ENCODE assay signal across 9 cellular contexts in the genomic region with DNA sequence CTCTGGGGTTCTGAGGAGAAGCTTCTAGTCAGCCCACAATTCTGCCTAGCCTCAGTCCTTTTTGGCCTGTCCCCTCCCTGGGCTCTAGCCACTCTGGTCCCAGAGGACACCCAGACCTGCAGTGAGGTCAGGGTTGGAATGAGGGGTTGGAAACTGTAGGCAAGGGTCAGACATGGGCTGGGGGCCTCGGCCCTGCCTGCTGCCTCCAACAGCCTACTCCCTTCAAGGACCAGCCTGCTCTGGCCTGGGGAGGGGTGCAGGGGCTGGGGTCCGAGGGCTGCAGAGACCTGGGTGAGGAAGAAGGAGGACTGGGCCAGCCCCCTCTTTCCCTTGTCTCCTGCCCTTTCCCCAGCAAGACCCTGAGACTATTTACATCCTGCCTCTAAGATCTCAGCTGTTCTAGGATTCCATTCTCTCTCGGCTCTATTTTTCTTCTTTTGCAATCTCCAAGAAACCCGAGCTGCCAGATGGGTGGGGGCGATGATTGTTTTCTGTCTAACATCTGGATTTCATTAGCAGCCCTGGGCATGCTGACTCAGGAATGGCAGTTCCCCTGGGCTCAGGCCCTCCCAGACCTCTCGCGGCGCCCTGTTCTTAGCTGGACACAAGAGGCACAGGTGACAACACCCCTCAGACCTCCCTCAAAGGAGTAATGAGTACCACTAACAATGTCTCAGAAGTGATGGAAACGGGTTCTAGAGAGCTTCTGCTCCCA. TPM values are rescaled to one million over a fixed set of nuclear protein-coding genes. Genes with fewer than 3 reads are reported as not detected.
DNase-seq lines count a peak whose midpoint lies in the region; ATAC-seq and TF ChIP-seq lines count a peak whose summit lies in the region.
"Had no signal": no experiment of that assay in that cellular context is flagged by ENCODE, and none has a peak within 500 bp of the region (broad histone marks: within the 10 kb centered on the region; RNA-seq: fewer than 3 reads in every experiment).

No MANE protein-coding gene starts in this region.

- H3K27me3 ChIP-seq in BLaER1 (no peaks in the 10 kb centered on the region), adipocyte (replicated peaks; ENCODE audit: control insufficient read depth, insufficient read depth, low read length) (no peaks in the 10 kb centered on the region), gastrocnemius medialis (no peaks in the 10 kb centered on the region), adrenal gland (no peaks in the 10 kb centered on the region)

- no peaks in the 10 kb centered on the region for H3K9me3 ChIP-seq in BLaER1
- H3K9me3 ChIP-seq in adipocyte (ENCODE audit: control insufficient read depth, low read length): no peaks in the 10 kb centered on the region
- no peaks in the 10 kb centered on the region for H3K9me3 ChIP-seq in gastrocnemius medialis
- no peaks in the 10 kb centered on the region for H3K9me3 ChIP-seq in adrenal gland (replicated peaks in 1 of 3)

- no peak overlapping the region for H3K4me2 ChIP-seq in BLaER1

- H4K20me1 ChIP-seq in BLaER1: no peaks in the 10 kb centered on the region

- TF ChIP-seq CTCF in gastrocnemius medialis (IDR thresholded peaks at IDR 0.05 in 4 of 5, conservative IDR thresholded peaks at IDR 0.05 in 1 of 5) (no peak), adrenal gland (IDR thresholded peaks at IDR 0.05) (no peak)

- intact Hi-C loops in Right ventricle myocardium superior (cut with DNase I): no loop called here
- intact Hi-C loops in gastrocnemius medialis (cut with DNase I; ENCODE audit: low total_unique reads): no loop called here
- intact Hi-C loops in adrenal gland (cut with DNase I): no loop called here

- ATAC-seq in Right ventricle myocardium superior (ENCODE audit: poor library complexity): peak; percentile 50
- ATAC-seq in gastrocnemius medialis: no peak
- ATAC-seq in HG03280 (IDR thresholded peaks at IDR 0.05; ENCODE audit: unreplicated experiment): no peak
- ATAC-seq: activated CD8-positive, alpha-beta T cell treated with anti-CD3 and anti-CD28 coated beads, Interleukin-2, amount 10 ng/mL, durations not matched to agents 7 days and 5 days had no signal

- H3K4me3 ChIP-seq in BLaER1 (no peak overlapping the region), adipocyte (ENCODE audit: low read length) (peak overlapping the region; percentile 43), gastrocnemius medialis (no peak overlapping the region), adrenal gland (no peak overlapping the region)

- WGBS in adrenal gland, 4 donors: 60 to 74% (median 64%) methylated on average over 9 of the region's 9 CpGs

- H3K36me3 ChIP-seq in BLaER1 (peaks cover 27% of the 10 kb centered on the region), adipocyte (ENCODE audit: control insufficient read depth, insufficient read depth, low read length, severe bottlenecking) (peaks cover 63% of the 10 kb centered on the region), gastrocnemius medialis (peaks cover 0 to 4% of the 10 kb centered on the region in 2 donors), adrenal gland (replicated peaks in 1 of 2) (peaks cover 0 to 11% of the 10 kb centered on the region in 2 donors)

- peak overlapping the region; percentile 41; the same call in 1 of the 2 replicates for H3K27ac ChIP-seq in BLaER1
- H3K27ac ChIP-seq in gastrocnemius medialis: peak overlapping the region; percentile 83 to 90 (median 88)
- peak overlapping the region in 2 of 5 donors; percentile 44 to 80 for H3K27ac ChIP-seq in adrenal gland

- H3K4me1 ChIP-seq in BLaER1 (no peaks in the 10 kb centered on the region; the same call in 1 of the 2 replicates), adipocyte (ENCODE audit: control insufficient read depth, insufficient read depth, low read length) (peaks cover 58% of the 10 kb centered on the region), gastrocnemius medialis (peaks cover 80 to 88% of the 10 kb centered on the region in 2 donors), adrenal gland (replicated peaks in 1 of 2) (peaks cover 0 to 60% of the 10 kb centered on the region in 2 donors)

- in situ Hi-C loops in gastrocnemius medialis (cut with MboI; ENCODE audit: low sequenced_read_pairs in 4 of 4): no loop called here

- TF ChIP-seq POLR2A in gastrocnemius medialis (IDR thresholded peaks at IDR 0.05) (no peak), adrenal gland (IDR thresholded peaks at IDR 0.05) (no peak)

- DNase-seq in adipocyte (ENCODE audit: low read depth) (peak; percentile 99), Right ventricle myocardium superior (peak; percentile 81), gastrocnemius medialis (peak in 1 of 2 donors; percentile 67), NCI-H524 (lab: John Stamatoyannopoulos, UW) (no peak), NCI-H2196 (lab: John Stamatoyannopoulos, UW; ENCODE audit: unreplicated experiment) (no peak), adrenal gland (no peak)
- DNase-seq: activated CD8-positive, alpha-beta T cell treated with anti-CD3 and anti-CD28 coated beads, Interleukin-2, amount 10 ng/mL, durations not matched to agents 7 days and 5 days had no signal

- no peak overlapping the region for H3K9ac ChIP-seq in BLaER1
- peak overlapping the region; percentile 80 for H3K9ac ChIP-seq in adipocyte (ENCODE audit: low read length)

RNA-seq across cellular contexts. Expression of a gene that starts 23.1 kb away (rescaled TPM):
- 53.3 TPM for total RNA-seq in Right ventricle myocardium superior
- total RNA-seq in gastrocnemius medialis: 100 to 1,000 TPM in 1 of 4 donors, 10 to 100 TPM in 3; 59.6 to 122 (median 84.5) TPM
- 10 to 100 TPM; 21.7 to 49.0 (median 28.8) TPM for total RNA-seq in adrenal gland
- polyA plus RNA-seq in adrenal gland: 10 to 100 TPM in 2 of 3 donors, 1 to 10 TPM in 1; 8.7 to 19.9 (median 12.9) TPM

Comparison
In these comparisons a context has a peak if more than half of its experiments do, and no peak if none do; other contexts are left out.
1. DNase-seq: peak in adipocyte (single experiment) and Right ventricle myocardium superior (single experiment); none in NCI-H524 (0 of 2), NCI-H2196 (single experiment) and adrenal gland (0 of 7).